Comparison of ENCODE assay signal across 1 cellular context in the genomic region with DNA sequence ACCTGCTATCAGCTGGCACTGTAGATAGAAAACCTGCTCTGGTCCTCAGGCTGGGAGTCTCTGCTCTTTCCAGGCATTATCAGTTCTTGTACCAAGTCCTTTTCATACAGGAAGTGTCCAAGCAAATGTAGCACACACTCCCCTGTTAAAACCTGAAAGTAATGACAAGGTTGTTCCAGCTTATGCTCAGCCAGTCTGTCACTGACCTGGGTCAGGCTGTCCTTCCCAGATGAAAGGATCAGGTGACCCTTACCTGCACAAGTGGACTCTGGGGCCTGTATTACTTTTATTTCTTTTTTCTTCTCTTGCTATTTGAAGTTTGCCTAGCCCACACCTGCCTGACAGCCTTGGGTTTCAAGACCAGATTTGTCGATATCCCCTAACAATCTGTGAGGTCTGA.
TF ChIP-seq lines count a peak whose summit lies in the region.

No MANE protein-coding gene starts in this region.

TF ChIP-seq in SK-N-SH, 30 proteins besides CTCF, POLR2A, EP300 and RAD21 (continued from another document):
- TF ChIP-seq, protein P1, sequence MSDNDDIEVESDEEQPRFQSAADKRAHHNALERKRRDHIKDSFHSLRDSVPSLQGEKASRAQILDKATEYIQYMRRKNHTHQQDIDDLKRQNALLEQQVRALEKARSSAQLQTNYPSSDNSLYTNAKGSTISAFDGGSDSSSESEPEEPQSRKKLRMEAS (IDR thresholded peaks at IDR 0.05; ENCODE audit: low read depth), result no peak
- TF ChIP-seq EZH2phosphoT487 (IDR thresholded peaks at IDR 0.05; ENCODE audit: borderline replicate concordance, low read depth) (no peak), MXI1 (IDR thresholded peaks at IDR 0.05; ENCODE audit: low read depth, low read length) (no peak), ELF1 (IDR thresholded peaks at IDR 0.05) (no peak), SMC3 (IDR thresholded peaks at IDR 0.05; ENCODE audit: low read depth, low read length) (no peak), GABPA (IDR thresholded peaks at IDR 0.05; ENCODE audit: low read depth) (no peak), TEAD4 (IDR thresholded peaks at IDR 0.05; ENCODE audit: borderline replicate concordance, insufficient read depth) (no peak)
TF ChIP-seq in SK-N-SH: peak in this region for 0.
